ENCODE assay signal across 11 cellular contexts in genomic region chr2:216774620-216775019, GRCh38.
DNase-seq lines count a peak whose midpoint lies in the region; ATAC-seq and TF ChIP-seq lines count a peak whose summit lies in the region.
"Had no signal": no experiment of that assay in that cellular context is flagged by ENCODE, and none has a peak within 500 bp of the region (broad histone marks: within the 10 kb centered on the region; RNA-seq: fewer than 3 reads in every experiment).

No MANE protein-coding gene starts in this region.

- CTCF ChIA-PET in AG04449 (lab: Yijun Ruan, JAX) (interaction anchor here (0.7 to 3.8 kb wide), 9 partner anchors 8 to 392 kb away, joined by 3 to 14 read pairs (median 4); no protein-coding TSS in a partner anchor), PC-3 (lab: Charles Lee) (no interaction called here)

- H3K9me2 ChIP-seq in PC-3 (replicated peaks; ENCODE audit: low read length): no peaks in the 10 kb centered on the region

- BruUV-seq in PC-3 (replicated peaks; lab: Mats Ljungman, UMichigan): no TSS peak

- POLR2A ChIA-PET in AG04449 (lab: Yijun Ruan, JAX): interaction anchor here (0.7 to 2.0 kb wide), 4 partner anchors 18 to 1484 kb away, joined by 3 to 11 read pairs (median 5); partner anchors contain the start of gene IGFBP5
- POLR2A ChIA-PET in PC-3 (lab: Charles Lee; ENCODE audit: unreplicated experiment): no interaction called here

- no peaks in the 10 kb centered on the region for H3K36me3 ChIP-seq in PC-3 (ENCODE audit: low read depth, low read length)
- no peaks in the 10 kb centered on the region for H3K36me3 ChIP-seq in esophagus squamous epithelium

- H2AFZ ChIP-seq in PC-3 (ENCODE audit: low read length): no peak overlapping the region

- ATAC-seq in PC-3 (no peak), GM19467 (IDR thresholded peaks at IDR 0.05; ENCODE audit: unreplicated experiment) (no peak)
- ATAC-seq: activated CD4-positive, alpha-beta T cell treated with anti-CD3 and anti-CD28 coated beads for 36 hours had no signal

- H3K79me2 ChIP-seq in PC-3 (ENCODE audit: low read length): no peaks in the 10 kb centered on the region

- WGBS in esophagus squamous epithelium, 2 donors: 72 to 77% methylated on average over 5 of the region's 5 CpGs

- H3K4me2 ChIP-seq in PC-3 (ENCODE audit: low read length): peak overlapping the region; percentile 54

- no peak for TF ChIP-seq CTCF in AG04449 (IDR thresholded peaks at IDR 0.05; ENCODE audit: insufficient read depth, low read length, missing control alignments)
- TF ChIP-seq CTCF in PC-3 (conservative IDR thresholded peaks at IDR 0.05; ENCODE audit: low read depth, low read length): no peak
- TF ChIP-seq CTCF in esophagus squamous epithelium (IDR thresholded peaks at IDR 0.05): no peak
- TF ChIP-seq CTCF in GM13976 (IDR thresholded peaks at IDR 0.05; ENCODE audit: borderline replicate concordance, control extremely low read depth, extremely low read depth, insufficient read depth, missing control alignments): no peak

- in situ Hi-C loops in GM13976 (cut with MboI; ENCODE audit: low sequenced_read_pairs, unreplicated experiment): no loop called here

- DNase-seq in AG04449 (ENCODE audit: low read depth, low spot score) (peak; percentile 28), PC-3 (peak; percentile 32), esophagus squamous epithelium (lab: John Stamatoyannopoulos, UW) (no peak), myocyte (ENCODE audit: low read depth) (peak; percentile 99), GM13976 (ENCODE audit: low spot score) (no peak), activated T-cell treated with anti-CD3 and anti-CD28 coated beads for 4 hours (no peak)
- DNase-seq in stimulated activated CD4-positive, alpha-beta T cell treated with anti-CD3 and anti-CD28 coated beads, Interleukin-15, amount 100 ng/mL, for 24 hours: no peak
- DNase-seq: activated CD4-positive, alpha-beta T cell treated with anti-CD3 and anti-CD28 coated beads for 36 hours; caudate nucleus; stimulated activated CD4-positive, alpha-beta T cell treated with anti-CD3 and anti-CD28 coated beads, Interleukin-4, amount 100 ng/mL, for 4 hours had no signal

- H3K9ac ChIP-seq in PC-3 (ENCODE audit: low read length): no peak overlapping the region

- H3K4me1 ChIP-seq in PC-3 (ENCODE audit: insufficient read depth, low read length) (peaks cover 16% of the 10 kb centered on the region), esophagus squamous epithelium (peaks cover 0 to 2% (median 0%) of the 10 kb centered on the region in 3 donors)

- H3K27me3 ChIP-seq in PC-3 (ENCODE audit: low read length): no peaks in the 10 kb centered on the region
- H3K27me3 ChIP-seq in esophagus squamous epithelium: no peaks in the 10 kb centered on the region

- no peak for TF ChIP-seq POLR2A in esophagus squamous epithelium (IDR thresholded peaks at IDR 0.05)

- H3K4me3 ChIP-seq in AG04449 (ENCODE audit: low read depth, low read length) (no peak overlapping the region), PC-3 (ENCODE audit: low read length) (no peak overlapping the region), esophagus squamous epithelium (no peak overlapping the region)

- H3K27ac ChIP-seq in PC-3 (ENCODE audit: low read length) (no peak overlapping the region), esophagus squamous epithelium (peak overlapping the region in 3 of 4 donors; percentile 6 to 45 (median 34))

- H3K9me3 ChIP-seq in PC-3 (ENCODE audit: low read length) (no peaks in the 10 kb centered on the region), esophagus squamous epithelium (no peaks in the 10 kb centered on the region)

- H4K20me1 ChIP-seq in PC-3 (ENCODE audit: low read length): no peaks in the 10 kb centered on the region

- intact Hi-C loops in PC-3 (cut with micrococcal nuclease): no loop called here
- intact Hi-C loops in esophagus squamous epithelium (cut with DNase I): no loop called here

- no peaks in the 10 kb centered on the region for H3F3A ChIP-seq in PC-3 (ENCODE audit: low read length, unreplicated experiment)

Comparison
In these comparisons a context has a peak if more than half of its experiments do, and no peak if none do; other contexts are left out.
1. DNase-seq: peak in AG04449 (single experiment), PC-3 (single experiment) and myocyte (single experiment); none in esophagus squamous epithelium (single experiment), GM13976 (single experiment), stimulated activated CD4-positive, alpha-beta T cell treated with anti-CD3 and anti-CD28 coated beads, Interleukin-15, amount 100 ng/mL, for 24 hours (single experiment) and activated T-cell treated with anti-CD3 and anti-CD28 coated beads for 4 hours (single experiment).